ENCODE assay signal across 10 cellular contexts in genomic region chr11:18669211-18669593, GRCh38. TPM values are rescaled to one million over a fixed set of nuclear protein-coding genes. Genes with fewer than 3 reads are reported as not detected.
DNase-seq lines count a peak whose midpoint lies in the region; TF ChIP-seq lines count a peak whose summit lies in the region.
"Had no signal": no experiment of that assay in that cellular context is flagged by ENCODE, and none has a peak within 500 bp of the region (broad histone marks: within the 10 kb centered on the region; RNA-seq: fewer than 3 reads in every experiment).

No MANE protein-coding gene starts in this region.

- H3K27me3 ChIP-seq in dorsolateral prefrontal cortex: peaks cover 0 to 4% (median 0%) of the 10 kb centered on the region in 45 donors

- no peak overlapping the region for H3K27ac ChIP-seq in dorsolateral prefrontal cortex
- H3K27ac ChIP-seq: SK-N-MC had no signal

- DNase-seq in EH (ENCODE audit: low read depth): peak; percentile 11
- peak; percentile 37 for DNase-seq in MV-4-11 (lab: John Stamatoyannopoulos, UW)
- peak; percentile 9 for DNase-seq in activated effector memory CD4-positive, alpha-beta T cell treated with Interleukin-2 at 50 U/mL for 16 hours
- DNase-seq in mucosa of gallbladder (ENCODE audit: low spot score): peak; percentile 88
- no peak for DNase-seq in dorsolateral prefrontal cortex
- no peak for DNase-seq in NCI-H1092 (lab: John Stamatoyannopoulos, UW)
- no peak for DNase-seq in DMS153 (lab: John Stamatoyannopoulos, UW)
- DNase-seq: NCI-H2171, trophoblast cell had no signal

- intact Hi-C loops in dorsolateral prefrontal cortex (cut with DNase I): no loop called here

- no peak overlapping the region for H3K4me3 ChIP-seq in dorsolateral prefrontal cortex
- H3K4me3 ChIP-seq: SK-N-MC had no signal

- no peak for TF ChIP-seq CTCF in dorsolateral prefrontal cortex (IDR thresholded peaks at IDR 0.05 in 54 of 56, conservative IDR thresholded peaks at IDR 0.05 in 2 of 56; ENCODE audit: low read depth in 1 of 56, partially characterized antibody in 56 of 56)

RNA-seq across cellular contexts. Expression of gene TMEM86A, which starts 29.4 kb away (rescaled TPM):
- total RNA-seq in mucosa of gallbladder (20.1 TPM), dorsolateral prefrontal cortex (10 to 100 TPM in 69 of 120 experiments, 1 to 10 TPM in 51; 4.9 to 18.5 (median 10.7) TPM)

RNA-seq across cellular contexts. Expression of gene SPTY2D1, which starts 35.1 kb away (rescaled TPM):
- total RNA-seq in mucosa of gallbladder (24.4 TPM), dorsolateral prefrontal cortex (10 to 100 TPM in 107 of 120 experiments, 1 to 10 TPM in 13; 7.7 to 28.7 (median 12.0) TPM)

RNA-seq across cellular contexts. Expression of gene IGSF22, which starts 56.8 kb away (rescaled TPM):
- total RNA-seq in mucosa of gallbladder: 4.9 TPM
- total RNA-seq in dorsolateral prefrontal cortex: 1 to 10 TPM in 106 of 120 experiments, under 1 TPM in 14; 0.46 to 6.3 (median 2.3) TPM

Comparison
In these comparisons a context has a peak if more than half of its experiments do, and no peak if none do; other contexts are left out.
1. DNase-seq: peak in EH (single experiment), MV-4-11 (single experiment), activated effector memory CD4-positive, alpha-beta T cell treated with Interleukin-2 at 50 U/mL for 16 hours (single experiment) and mucosa of gallbladder (single experiment); none in dorsolateral prefrontal cortex (0 of 10), NCI-H1092 (single experiment) and DMS153 (single experiment).